In the genomic region with DNA sequence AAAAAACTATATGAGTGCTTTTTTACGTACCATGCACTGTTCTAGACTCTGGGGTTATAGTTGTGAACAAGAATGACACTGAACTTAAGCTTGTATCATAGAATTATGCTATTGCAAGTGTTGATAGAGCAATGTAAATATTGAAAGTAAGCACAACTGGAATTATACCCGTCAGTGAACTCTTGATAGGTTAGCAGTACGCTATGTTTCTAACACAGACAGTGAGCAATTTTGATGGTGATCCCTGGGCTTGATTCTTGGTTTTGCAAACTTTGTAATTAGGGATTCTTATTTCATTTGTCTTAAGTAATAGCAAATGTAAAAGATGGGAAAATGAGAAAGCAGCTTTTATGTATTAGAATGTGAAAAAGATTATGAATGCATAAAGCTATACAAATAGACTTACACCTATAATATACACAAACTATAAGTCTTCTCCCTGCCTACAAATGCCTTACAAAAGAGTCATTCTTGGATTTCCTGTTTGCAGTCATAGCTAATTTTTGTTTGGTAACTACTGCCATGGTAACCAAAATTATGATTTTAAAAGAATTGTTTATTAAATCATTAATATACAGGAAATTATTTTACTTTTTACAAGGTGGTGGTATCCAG, we compare ENCODE assay signal across 15 cellular contexts. TPM values are rescaled to one million over a fixed set of nuclear protein-coding genes. Genes with fewer than 3 reads are reported as not detected.
DNase-seq lines count a peak whose midpoint lies in the region; ATAC-seq, FAIRE-seq and TF ChIP-seq lines count a peak whose summit lies in the region.
"Had no signal": no experiment of that assay in that cellular context is flagged by ENCODE, and none has a peak within 500 bp of the region (broad histone marks: within the 10 kb centered on the region; RNA-seq: fewer than 3 reads in every experiment).

No MANE protein-coding gene starts in this region.

- FAIRE-seq in GM12892 (lab: Jason Lieb, UNC), result no peak
- FAIRE-seq: D721Med had no signal

- H3K27me3 Mint-ChIP-seq in Calu3 (ENCODE audit: unreplicated experiment), result no peaks in the 10 kb centered on the region
- no peaks in the 10 kb centered on the region for H3K27me3 Mint-ChIP-seq in mesothelial cell of epicardium (ENCODE audit: low read depth)

- DNase-seq in Calu3 (no peak), mesothelial cell of epicardium (ENCODE audit: low spot score in 2 of 2, unreplicated experiment in 2 of 2) (no peak), GM19240 (ENCODE audit: insufficient read length, low spot score) (no peak), NCI-H2107 treated with DMSO at 0.1 percent for 48 hours (lab: John Stamatoyannopoulos, UW; ENCODE audit: unreplicated experiment) (no peak), GM12892 (ENCODE audit: insufficient read length) (no peak)
- peak; percentile 14 for DNase-seq in central memory CD4-positive, alpha-beta T cell
- DNase-seq: activated CD4-positive, alpha-beta T cell treated with anti-CD3 and anti-CD28 coated beads, Interleukin-2, amount 50 U/mL, for 4 hours; amniotic stem cell; esophagus squamous epithelium; Karpas-422; kidney glomerular epithelial cell; SIG-M5 had no signal

- no peak for TF ChIP-seq POLR2A in GM12892 (IDR thresholded peaks at IDR 0.05; ENCODE audit: low read depth, low read length)

- no TSS peak for BruUV-seq in Calu3 (replicated peaks; lab: Mats Ljungman, UMichigan)

- CTCF ChIA-PET in Calu3 (lab: Charles Lee), result interaction anchor here (1.0 to 2.3 kb wide), 3 partner anchors 10 to 282 kb away, joined by 3 to 9 read pairs (median 6); a partner anchor contains a TSS

- H3K4me3 Mint-ChIP-seq in Calu3 (ENCODE audit: low read depth, unreplicated experiment), result peak overlapping the region; percentile 32
- H3K4me3 Mint-ChIP-seq in mesothelial cell of epicardium, result no peak overlapping the region

- ATAC-seq in HG02973 (IDR thresholded peaks at IDR 0.05; ENCODE audit: unreplicated experiment) (peak; percentile 40), HG03457 (IDR thresholded peaks at IDR 0.05; ENCODE audit: unreplicated experiment) (no peak)

- peaks cover 51% of the 10 kb centered on the region for H3K4me1 Mint-ChIP-seq in Calu3 (ENCODE audit: low read depth, unreplicated experiment)
- peaks cover 69% of the 10 kb centered on the region for H3K4me1 Mint-ChIP-seq in mesothelial cell of epicardium

- H3K36me3 Mint-ChIP-seq in Calu3 (ENCODE audit: insufficient read depth, unreplicated experiment) (peaks cover 37% of the 10 kb centered on the region), mesothelial cell of epicardium (no peaks in the 10 kb centered on the region)

- intact Hi-C loops in Calu3 (cut with micrococcal nuclease; ENCODE audit: unreplicated experiment), result loop anchor here (10.0 kb wide), 1 partner anchor 458 kb away; a partner anchor contains a TSS

- H3K27ac Mint-ChIP-seq in Calu3 (ENCODE audit: unreplicated experiment) (no peak overlapping the region), mesothelial cell of epicardium (peak overlapping the region; percentile 45)

- no peaks in the 10 kb centered on the region for H3K9me3 Mint-ChIP-seq in Calu3 (ENCODE audit: low read depth, unreplicated experiment)
- no peaks in the 10 kb centered on the region for H3K9me3 Mint-ChIP-seq in mesothelial cell of epicardium

- TF ChIP-seq CTCF in Calu3 (IDR thresholded peaks at IDR 0.05; ENCODE audit: unreplicated experiment) (no peak), mesothelial cell of epicardium (IDR thresholded peaks at IDR 0.05; ENCODE audit: unreplicated experiment) (no peak)

RNA-seq across cellular contexts. Expression of a gene that starts 6.7 kb away (rescaled TPM):
- total RNA-seq in Calu3 (2022) (124 and 126 TPM in 2 replicates), mesothelial cell of epicardium (131 to 146 TPM (median 137 TPM) in 3 replicates)
- 65.6 TPM for polyA plus RNA-seq in GM12892 (2012; ENCODE audit: missing spikeins)
